Comparison of ENCODE assay signal across 8 cellular contexts in genomic region chr1:76377247-76377646, GRCh38.
"Had no signal": no experiment of that assay in that cellular context is flagged by ENCODE, and none has a peak within 500 bp of the region (broad histone marks: within the 10 kb centered on the region; RNA-seq: fewer than 3 reads in every experiment).

No MANE protein-coding gene starts in this region.

- H3K27ac Mint-ChIP-seq: GM23338 had no signal

- DNase-seq: H9, HCEC 1CT, IMR-90 had no signal

- H3K9me3 Mint-ChIP-seq: GM23338 had no signal

- H2AFZ ChIP-seq: GM23338 had no signal

- H3K4me3 Mint-ChIP-seq: GM23338, H9 had no signal

- H3K4me2 ChIP-seq: GM23338 had no signal

- FAIRE-seq: H1, H54, HTR-8/SVneo, K562 had no signal

- ATAC-seq: GM23338, K562 had no signal

- H3K4me3 ChIP-seq: GM23338, K562 had no signal
